15 cellular contexts compared by ENCODE assay signal in genomic region chr6:111411978-111412574, GRCh38.
DNase-seq lines count a peak whose midpoint lies in the region; ATAC-seq and TF ChIP-seq lines count a peak whose summit lies in the region.
"Had no signal": no experiment of that assay in that cellular context is flagged by ENCODE, and none has a peak within 500 bp of the region (broad histone marks: within the 10 kb centered on the region; RNA-seq: fewer than 3 reads in every experiment).

No MANE protein-coding gene starts in this region.

- no peaks in the 10 kb centered on the region for H3K9me3 ChIP-seq in prostate gland

- H3K27ac Mint-ChIP-seq in activated naive CD4-positive, alpha-beta T cell treated with anti-CD3 and anti-CD28 coated beads for 36 hours, result peak overlapping the region; percentile 33
- no peak overlapping the region for H3K27ac Mint-ChIP-seq in activated naive CD4-positive, alpha-beta T cell treated with anti-CD3 and anti-CD28 coated beads, Interleukin-2, amount 10 ng/mL, durations not matched to agents 7 days and 5 days
- H3K27ac Mint-ChIP-seq: activated naive CD8-positive, alpha-beta T cell treated with anti-CD3 and anti-CD28 coated beads, Interleukin-2, amount 50 U/mL, for 24 hours had no signal

- no peaks in the 10 kb centered on the region for H3K4me1 ChIP-seq in prostate gland (replicated peaks)

- WGBS in prostate gland, result 82% methylated on average over 4 of the region's 4 CpGs

- peaks cover 4% of the 10 kb centered on the region for H3K4me1 Mint-ChIP-seq in activated naive CD4-positive, alpha-beta T cell treated with anti-CD3 and anti-CD28 coated beads for 36 hours (ENCODE audit: low read depth)
- no peaks in the 10 kb centered on the region for H3K4me1 Mint-ChIP-seq in activated naive CD4-positive, alpha-beta T cell treated with anti-CD3 and anti-CD28 coated beads, Interleukin-2, amount 10 ng/mL, durations not matched to agents 7 days and 5 days

- CTCF ChIA-PET in activated naive CD4-positive, alpha-beta T cell treated with anti-CD3 and anti-CD28 coated beads for 36 hours (lab: Charles Lee), result no interaction called here
- CTCF ChIA-PET in activated naive CD4-positive, alpha-beta T cell treated with anti-CD3 and anti-CD28 coated beads, Interleukin-2, amount 10 ng/mL, durations not matched to agents 7 days and 5 days (lab: Charles Lee), result interaction anchor here (1.2 kb wide), 1 partner anchor 49 kb away, joined by 3 read pairs; no protein-coding TSS in a partner anchor

- DNase-seq in activated naive CD4-positive, alpha-beta T cell treated with anti-CD3 and anti-CD28 coated beads for 36 hours, result no peak
- no peak for DNase-seq in activated naive CD4-positive, alpha-beta T cell treated with anti-CD3 and anti-CD28 coated beads, Interleukin-2, amount 10 ng/mL, durations not matched to agents 7 days and 5 days
- DNase-seq in MV-4-11 (lab: John Stamatoyannopoulos, UW) (peak; percentile 94), sciatic nerve (ENCODE audit: low spot score) (no peak), prostate gland (ENCODE audit: low spot score) (no peak)
- DNase-seq in NK-92 treated with Interleukin-12 subunit alpha and Interleukin-12 subunit beta, amount 100 ng/mL, for 24 hours (lab: John Stamatoyannopoulos, UW), result no peak
- no peak for DNase-seq in activated T-cell treated with anti-CD3 and anti-CD28 coated beads, Interleukin-2, amount 50 U/mL, for 48 hours
- DNase-seq: 8988T; activated CD4-positive, alpha-beta T cell treated with anti-CD3 and anti-CD28 coated beads, Interleukin-2, amount 50 U/mL, for 4 hours; activated naive CD8-positive, alpha-beta T cell treated with anti-CD3 and anti-CD28 coated beads, Interleukin-2, amount 50 U/mL, for 24 hours; effector memory CD4-positive, alpha-beta T cell; hippocampal formation; IMR-90; NCI-H2171 treated with DMSO at 0.1 percent for 48 hours had no signal

- peaks cover 15% of the 10 kb centered on the region for H3K36me3 Mint-ChIP-seq in activated naive CD4-positive, alpha-beta T cell treated with anti-CD3 and anti-CD28 coated beads for 36 hours (ENCODE audit: low read depth)
- H3K36me3 Mint-ChIP-seq in activated naive CD4-positive, alpha-beta T cell treated with anti-CD3 and anti-CD28 coated beads, Interleukin-2, amount 10 ng/mL, durations not matched to agents 7 days and 5 days, result peaks cover 21% of the 10 kb centered on the region

- TF ChIP-seq POLR2A in prostate gland (IDR thresholded peaks at IDR 0.05), result no peak

- no peaks in the 10 kb centered on the region for H3K27me3 Mint-ChIP-seq in activated naive CD4-positive, alpha-beta T cell treated with anti-CD3 and anti-CD28 coated beads for 36 hours (ENCODE audit: low read depth)
- no peaks in the 10 kb centered on the region for H3K27me3 Mint-ChIP-seq in activated naive CD4-positive, alpha-beta T cell treated with anti-CD3 and anti-CD28 coated beads, Interleukin-2, amount 10 ng/mL, durations not matched to agents 7 days and 5 days
- H3K27me3 Mint-ChIP-seq: activated naive CD8-positive, alpha-beta T cell treated with anti-CD3 and anti-CD28 coated beads, Interleukin-2, amount 50 U/mL, for 24 hours had no signal

- no peaks in the 10 kb centered on the region for H3K9me3 Mint-ChIP-seq in activated naive CD4-positive, alpha-beta T cell treated with anti-CD3 and anti-CD28 coated beads for 36 hours
- H3K9me3 Mint-ChIP-seq in activated naive CD4-positive, alpha-beta T cell treated with anti-CD3 and anti-CD28 coated beads, Interleukin-2, amount 10 ng/mL, durations not matched to agents 7 days and 5 days, result no peaks in the 10 kb centered on the region
- H3K9me3 Mint-ChIP-seq: activated naive CD8-positive, alpha-beta T cell treated with anti-CD3 and anti-CD28 coated beads, Interleukin-2, amount 50 U/mL, for 24 hours had no signal

- intact Hi-C loops in activated naive CD4-positive, alpha-beta T cell treated with anti-CD3 and anti-CD28 coated beads for 36 hours (cut with micrococcal nuclease), result no loop called here
- intact Hi-C loops in sciatic nerve (cut with DNase I), result no loop called here
- intact Hi-C loops in prostate gland (cut with DNase I), result no loop called here

- no peak for TF ChIP-seq CTCF in prostate gland (IDR thresholded peaks at IDR 0.05)

- H3K36me3 ChIP-seq in prostate gland, result no peaks in the 10 kb centered on the region

- no peak overlapping the region for H3K4me3 ChIP-seq in prostate gland

- H3K4me3 Mint-ChIP-seq in activated naive CD4-positive, alpha-beta T cell treated with anti-CD3 and anti-CD28 coated beads for 36 hours, result no peak overlapping the region
- no peak overlapping the region for H3K4me3 Mint-ChIP-seq in activated naive CD4-positive, alpha-beta T cell treated with anti-CD3 and anti-CD28 coated beads, Interleukin-2, amount 10 ng/mL, durations not matched to agents 7 days and 5 days
- H3K4me3 Mint-ChIP-seq: activated naive CD8-positive, alpha-beta T cell treated with anti-CD3 and anti-CD28 coated beads, Interleukin-2, amount 50 U/mL, for 24 hours had no signal

- no peaks in the 10 kb centered on the region for H3K27me3 ChIP-seq in prostate gland (replicated peaks; ENCODE audit: insufficient read depth)

- ATAC-seq in HG02798 (IDR thresholded peaks at IDR 0.05; ENCODE audit: poor library complexity, unreplicated experiment) (peak; percentile 64), sciatic nerve (peak; percentile 80)
- ATAC-seq: activated naive CD8-positive, alpha-beta T cell treated with anti-CD3 and anti-CD28 coated beads, Interleukin-2, amount 50 U/mL, for 24 hours had no signal

- no peak overlapping the region for H3K27ac ChIP-seq in prostate gland
